In genomic region chr19:1863308-1863637, GRCh38 we compare ENCODE assay signal across 8 cellular contexts. TPM values are rescaled to one million over a fixed set of nuclear protein-coding genes. Genes with fewer than 3 reads are reported as not detected.
DNase-seq lines count a peak whose midpoint lies in the region; ATAC-seq, FAIRE-seq and TF ChIP-seq lines count a peak whose summit lies in the region.

KLF16 (minus strand) TSS chr19:1863579; CDS start chr19:1863497, 82 bp downstream.

- peak within 1 kb of the TSS; percentile 93 for H3K27ac Mint-ChIP-seq in activated naive CD8-positive, alpha-beta T cell treated with anti-CD3 and anti-CD28 coated beads, Interleukin-2, amount 10 ng/mL, durations not matched to agents 7 days and 5 days

- CTCF ChIA-PET in AG04449 (lab: Yijun Ruan, JAX), result no interaction called here

- peak within 1 kb of the TSS; percentile 68 to 86 for H3K27ac ChIP-seq in thoracic aorta

- H3K4me3 ChIP-seq in AG04449 (ENCODE audit: low read depth, low read length), result peak within 1 kb of the TSS; percentile 83
- peak within 1 kb of the TSS; percentile 87 for H3K4me3 ChIP-seq in kidney epithelial cell (ENCODE audit: low read depth, low read length)
- H3K4me3 ChIP-seq in thoracic aorta, result peak within 1 kb of the TSS; percentile 93

- peaks cover 15% of the 10 kb centered on the region for H3K4me1 Mint-ChIP-seq in activated naive CD8-positive, alpha-beta T cell treated with anti-CD3 and anti-CD28 coated beads, Interleukin-2, amount 10 ng/mL, durations not matched to agents 7 days and 5 days

- H3K27me3 Mint-ChIP-seq in activated naive CD8-positive, alpha-beta T cell treated with anti-CD3 and anti-CD28 coated beads, Interleukin-2, amount 10 ng/mL, durations not matched to agents 7 days and 5 days, result no peaks in the 10 kb centered on the region

- FAIRE-seq in H54 (lab: Jason Lieb, UNC), result no peak

- no peaks in the 10 kb centered on the region for H3K9me3 Mint-ChIP-seq in activated naive CD8-positive, alpha-beta T cell treated with anti-CD3 and anti-CD28 coated beads, Interleukin-2, amount 10 ng/mL, durations not matched to agents 7 days and 5 days

- no peak for DNase-seq in AG04449 (ENCODE audit: low read depth, low spot score)
- DNase-seq in H54 (ENCODE audit: insufficient read length, low spot score), result peak; percentile 55
- no peak for DNase-seq in activated naive CD8-positive, alpha-beta T cell treated with anti-CD3 and anti-CD28 coated beads, Interleukin-2, amount 10 ng/mL, durations not matched to agents 7 days and 5 days
- no peak for DNase-seq in kidney epithelial cell (ENCODE audit: low read depth)
- DNase-seq in thoracic aorta (ENCODE audit: low spot score), result no peak
- no peak for DNase-seq in OCI-M1 (lab: John Stamatoyannopoulos, UW)
- DNase-seq in NCI-H1105 (lab: John Stamatoyannopoulos, UW), result no peak
- no peak for DNase-seq in C1 segment of cervical spinal cord (lab: John Stamatoyannopoulos, UW)

- H3K4me1 ChIP-seq in thoracic aorta (ENCODE audit: control insufficient read depth in 1 of 2, low read depth in 2 of 2), result peaks cover 26 to 40% of the 10 kb centered on the region in 2 donors

- H3K9me3 ChIP-seq in thoracic aorta, result no peaks in the 10 kb centered on the region

- H3K27me3 ChIP-seq in kidney epithelial cell (ENCODE audit: control insufficient read depth, insufficient read depth, low read length) (no peaks in the 10 kb centered on the region), thoracic aorta (replicated peaks; ENCODE audit: insufficient read depth) (no peaks in the 10 kb centered on the region)

- peak within 1 kb of the TSS; percentile 96 for H3K4me3 Mint-ChIP-seq in activated naive CD8-positive, alpha-beta T cell treated with anti-CD3 and anti-CD28 coated beads, Interleukin-2, amount 10 ng/mL, durations not matched to agents 7 days and 5 days

- no peaks in the 10 kb centered on the region for H3K36me3 Mint-ChIP-seq in activated naive CD8-positive, alpha-beta T cell treated with anti-CD3 and anti-CD28 coated beads, Interleukin-2, amount 10 ng/mL, durations not matched to agents 7 days and 5 days

- no peak for ATAC-seq in activated naive CD8-positive, alpha-beta T cell treated with anti-CD3 and anti-CD28 coated beads, Interleukin-2, amount 10 ng/mL, durations not matched to agents 7 days and 5 days (ENCODE audit: low read depth)
- ATAC-seq in thoracic aorta (ENCODE audit: insufficient number of reproducible peaks, low FRiP score, low read depth), result no peak

- peak; percentile 72 for TF ChIP-seq POLR2A in H54 (IDR thresholded peaks at IDR 0.05; ENCODE audit: low read depth, low read length)

- POLR2A ChIA-PET in AG04449 (lab: Yijun Ruan, JAX), result no interaction called here
- POLR2A ChIA-PET in activated naive CD8-positive, alpha-beta T cell treated with anti-CD3 and anti-CD28 coated beads, Interleukin-2, amount 10 ng/mL, durations not matched to agents 7 days and 5 days (lab: Charles Lee), result no interaction called here

- H3K36me3 ChIP-seq in kidney epithelial cell (ENCODE audit: control insufficient read depth, insufficient read depth, low read length) (no peaks in the 10 kb centered on the region), thoracic aorta (no peaks in the 10 kb centered on the region)

- TF ChIP-seq CTCF in AG04449 (IDR thresholded peaks at IDR 0.05; ENCODE audit: insufficient read depth, low read length, missing control alignments), result no peak
- TF ChIP-seq CTCF in kidney epithelial cell (IDR thresholded peaks at IDR 0.05; ENCODE audit: insufficient read depth, low read length, poor library complexity, severe bottlenecking), result no peak
- TF ChIP-seq CTCF in thoracic aorta (IDR thresholded peaks at IDR 0.05), result no peak

RNA-seq across cellular contexts. Expression of gene KLF16, which starts in this region (rescaled TPM):
- 10 to 100 TPM; 21.5 to 21.8 TPM for total RNA-seq in activated naive CD8-positive, alpha-beta T cell treated with anti-CD3 and anti-CD28 coated beads, Interleukin-2, amount 10 ng/mL, durations not matched to agents 7 days and 5 days
- total RNA-seq in kidney epithelial cell (11.4 and 15.3 TPM in 2 replicates), thoracic aorta (10 to 100 TPM in 1 of 2 donors, 1 to 10 TPM in 1; 7.7 to 11.0 TPM)
